25 cellular contexts compared by ENCODE assay signal in the genomic region with DNA sequence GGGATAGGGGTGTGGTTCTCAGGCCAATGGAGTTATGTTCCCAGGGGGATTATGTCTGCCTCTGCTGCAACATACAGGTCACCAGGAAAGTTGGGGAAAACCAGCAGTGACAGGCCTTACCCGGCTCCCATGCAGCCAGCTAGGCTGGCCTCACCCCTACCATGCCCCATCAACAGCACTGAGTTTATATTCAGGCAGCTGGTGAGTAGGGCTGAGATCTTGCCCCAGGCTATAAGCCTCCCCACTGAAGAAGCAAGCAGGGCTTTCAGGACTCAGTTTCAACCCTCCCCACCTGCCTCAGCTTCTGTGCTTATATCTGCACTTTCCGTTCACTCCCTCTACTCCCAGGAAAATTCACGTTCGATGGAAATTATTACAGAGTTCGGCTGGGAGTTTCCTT.
"Had no signal": no experiment of that assay in that cellular context is flagged by ENCODE, and none has a peak within 500 bp of the region (broad histone marks: within the 10 kb centered on the region; RNA-seq: fewer than 3 reads in every experiment).

No MANE protein-coding gene starts in this region.

- H2AFZ ChIP-seq: hepatocyte had no signal

- H3K4me1 Mint-ChIP-seq: immature natural killer cell, mesothelial cell of epicardium, naive B cell had no signal

- H3K27me3 ChIP-seq: colonic mucosa, esophagus muscularis mucosa, foreskin keratinocyte, gastroesophageal sphincter, heart left ventricle, hepatocyte, left lung had no signal

- DNase-seq: colonic mucosa; cortex of kidney; effector CD8-positive, alpha-beta T cell; effector memory CD8-positive, alpha-beta T cell; foreskin keratinocyte; heart left ventricle; hypothalamus; immature natural killer cell; islet precursor cell; kidney; kidney glomerular epithelial cell; left lung; left ventricle myocardium superior; lower lobe of right lung; mesenchymal stem cell; mucosa of descending colon; naive B cell; naive thymus-derived CD8-positive, alpha-beta T cell had no signal

- H3K36me3 Mint-ChIP-seq: immature natural killer cell had no signal

- H3K79me2 ChIP-seq: hepatocyte had no signal

- H3K27ac ChIP-seq: colonic mucosa, esophagus muscularis mucosa, foreskin keratinocyte, gastroesophageal sphincter, heart left ventricle, hepatocyte, left lung, lower lobe of right lung had no signal

- H3K9me3 Mint-ChIP-seq: effector memory CD8-positive, alpha-beta T cell had no signal

- H3K4me2 ChIP-seq: hepatocyte had no signal

- H3K9me3 ChIP-seq: colonic mucosa, gastroesophageal sphincter, left lung, lower lobe of right lung, mucosa of descending colon had no signal

- ATAC-seq: effector memory CD8-positive, alpha-beta T cell; foreskin keratinocyte; gastroesophageal sphincter; heart left ventricle; left lung; left ventricle myocardium superior; lower lobe of right lung; mucosa of descending colon; naive thymus-derived CD8-positive, alpha-beta T cell had no signal

- H3K4me3 Mint-ChIP-seq: dendritic cell treated with granulocyte-macrophage colony-stimulating factor and Interleukin-4, amounts not matched to agents 40 ng/mL and 50 ng/mL, for 4 days; effector memory CD8-positive, alpha-beta T cell; immature natural killer cell; mesothelial cell of epicardium; naive B cell; naive thymus-derived CD8-positive, alpha-beta T cell had no signal

- H3K27ac Mint-ChIP-seq: dendritic cell treated with granulocyte-macrophage colony-stimulating factor and Interleukin-4, amounts not matched to agents 40 ng/mL and 50 ng/mL, for 4 days; effector memory CD8-positive, alpha-beta T cell; immature natural killer cell; mesothelial cell of epicardium; naive thymus-derived CD8-positive, alpha-beta T cell had no signal

- FAIRE-seq: endothelial cell of umbilical vein, frontal cortex, kidney had no signal

- H3K27me3 Mint-ChIP-seq: dendritic cell treated with granulocyte-macrophage colony-stimulating factor and Interleukin-4, amounts not matched to agents 40 ng/mL and 50 ng/mL, for 4 days; naive thymus-derived CD8-positive, alpha-beta T cell had no signal

- H3K36me3 ChIP-seq: colonic mucosa, esophagus muscularis mucosa, gastroesophageal sphincter, heart left ventricle, left lung, lower lobe of right lung had no signal

- H3K4me3 ChIP-seq: colonic mucosa, esophagus muscularis mucosa, gastroesophageal sphincter, heart left ventricle, hepatocyte, left lung, lower lobe of right lung, mucosa of descending colon had no signal

- H3K4me1 ChIP-seq: colonic mucosa, esophagus muscularis mucosa, foreskin keratinocyte, gastroesophageal sphincter, heart left ventricle, left lung, lower lobe of right lung had no signal
